In genomic region chr4:4387531-4388311, GRCh38 we compare ENCODE assay signal across 9 cellular contexts. TPM values are rescaled to one million over a fixed set of nuclear protein-coding genes. Genes with fewer than 3 reads are reported as not detected.
DNase-seq lines count a peak whose midpoint lies in the region; TF ChIP-seq lines count a peak whose summit lies in the region.
"Had no signal": no experiment of that assay in that cellular context is flagged by ENCODE, and none has a peak within 500 bp of the region (broad histone marks: within the 10 kb centered on the region; RNA-seq: fewer than 3 reads in every experiment).

No MANE protein-coding gene starts in this region.

- CTCF ChIA-PET in HEK293T (lab: Yijun Ruan, JAX): interaction anchor here (0.6 to 0.7 kb wide), 2 partner anchors 12 to 552 kb away, joined by 3 to 6 read pairs; no protein-coding TSS in a partner anchor

- H3K4me1 ChIP-seq in suprapubic skin: peaks cover 54% of the 10 kb centered on the region

- peaks cover 70% of the 10 kb centered on the region for H3K27me3 ChIP-seq in suprapubic skin

- H3K4me3 Mint-ChIP-seq in activated naive CD4-positive, alpha-beta T cell treated with anti-CD3 and anti-CD28 coated beads, Interleukin-2, amount 50 U/mL, for 24 hours: peak overlapping the region; percentile 75

- no peaks in the 10 kb centered on the region for H3K36me3 Mint-ChIP-seq in activated naive CD4-positive, alpha-beta T cell treated with anti-CD3 and anti-CD28 coated beads, Interleukin-2, amount 50 U/mL, for 24 hours

- H3K4me1 Mint-ChIP-seq in activated naive CD4-positive, alpha-beta T cell treated with anti-CD3 and anti-CD28 coated beads, Interleukin-2, amount 50 U/mL, for 24 hours: peaks cover 9% of the 10 kb centered on the region

- TF ChIP-seq CTCF in suprapubic skin (IDR thresholded peaks at IDR 0.05): no peak

- POLR2A ChIA-PET in HEK293T (lab: Yijun Ruan, JAX): interaction anchor here (0.6 kb wide), 1 partner anchor 8 kb away, joined by 3 read pairs; no protein-coding TSS in a partner anchor

- H3K27ac Mint-ChIP-seq in activated naive CD4-positive, alpha-beta T cell treated with anti-CD3 and anti-CD28 coated beads, Interleukin-2, amount 50 U/mL, for 24 hours: no peak overlapping the region

- peak overlapping the region; percentile 74 for H3K27ac ChIP-seq in suprapubic skin

- peak overlapping the region; percentile 77 for H3K4me3 ChIP-seq in iPS-18c (ENCODE audit: insufficient read depth, low read depth, low read length)
- peak overlapping the region; percentile 60 for H3K4me3 ChIP-seq in suprapubic skin

- TF ChIP-seq POLR2A in suprapubic skin (IDR thresholded peaks at IDR 0.05): no peak

- H3K36me3 ChIP-seq in suprapubic skin: no peaks in the 10 kb centered on the region
- H3K36me3 ChIP-seq: adrenal gland had no signal

- no peak for TF ChIP-seq EP300 in suprapubic skin (IDR thresholded peaks at IDR 0.05)

- H3K9me3 ChIP-seq in iPS-18c (ENCODE audit: control insufficient read depth, insufficient read depth, low read length) (no peaks in the 10 kb centered on the region), suprapubic skin (no peaks in the 10 kb centered on the region)
- H3K9me3 ChIP-seq: adrenal gland had no signal

- 2% methylated on average over 42 of the region's 62 CpGs for WGBS in suprapubic skin

- no peaks in the 10 kb centered on the region for H3K9me3 Mint-ChIP-seq in activated naive CD4-positive, alpha-beta T cell treated with anti-CD3 and anti-CD28 coated beads, Interleukin-2, amount 50 U/mL, for 24 hours

- H3K27me3 Mint-ChIP-seq in activated naive CD4-positive, alpha-beta T cell treated with anti-CD3 and anti-CD28 coated beads, Interleukin-2, amount 50 U/mL, for 24 hours: peaks cover 17% of the 10 kb centered on the region

- DNase-seq in activated CD8-positive, alpha-beta memory T cell treated with anti-CD3 and anti-CD28 coated beads, Interleukin-2, amount 50 U/mL, for 4 hours: peak; percentile 39
- DNase-seq in activated CD8-positive, alpha-beta memory T cell treated with anti-CD3 and anti-CD28 coated beads, Interleukin-2, amount 50 U/mL, for 48 hours: no peak
- no peak for DNase-seq in suprapubic skin (ENCODE audit: low spot score in 2 of 2)
- DNase-seq in GDM1 (lab: John Stamatoyannopoulos, UW): no peak
- no peak for DNase-seq in stimulated activated CD4-positive, alpha-beta T cell treated with anti-CD3 and anti-CD28 coated beads, Interleukin-4, amount 100 ng/mL, for 4 hours
- no peak for DNase-seq in HEK293T (ENCODE audit: extremely low spot score)

TF ChIP-seq in HEK293T, 16 proteins besides CTCF, POLR2A, EP300 and RAD21:
- TF ChIP-seq PKNOX1 (IDR thresholded peaks at IDR 0.05) (no peak), NFRKB (IDR thresholded peaks at IDR 0.05) (no peak), HDGF (IDR thresholded peaks at IDR 0.05; ENCODE audit: borderline replicate concordance) (no peak), ELF4 (IDR thresholded peaks at IDR 0.05) (no peak), FOXK2 (IDR thresholded peaks at IDR 0.05) (no peak)
TF ChIP-seq in HEK293T: peak in this region for 0.

RNA-seq across cellular contexts. Expression of gene NSG1, which starts 0.8 kb away (rescaled TPM):
- total RNA-seq in suprapubic skin: 100 to 1,000 TPM in 3 of 4 donors, 10 to 100 TPM in 1; 42.2 to 157 (median 114) TPM
